ENCODE assay signal across 1 cellular context in the genomic region with DNA sequence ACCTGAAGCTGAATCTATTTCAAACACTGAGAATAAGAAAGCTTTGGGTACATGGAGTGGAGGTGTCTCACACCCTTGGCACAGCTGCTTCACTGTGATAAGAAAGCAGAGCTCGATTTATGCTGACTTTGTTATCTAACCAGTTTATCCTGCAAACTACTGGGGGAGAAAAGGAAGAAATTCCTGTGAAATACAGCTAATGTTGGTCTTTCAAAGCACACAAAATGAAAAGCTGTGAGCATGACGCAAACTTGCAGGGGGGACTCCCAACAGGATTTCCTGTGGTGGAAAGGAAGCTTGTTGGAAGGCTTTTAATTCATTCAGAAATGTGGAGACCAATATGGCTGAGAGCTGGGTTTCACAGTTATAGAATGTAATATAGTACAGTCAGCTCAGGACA.
TF ChIP-seq lines count a peak whose summit lies in the region.

No MANE protein-coding gene starts in this region.

TF ChIP-seq in K562, 482 proteins besides CTCF, POLR2A, EP300 and RAD21 (continued from another document):
- TF ChIP-seq TAL1 (IDR thresholded peaks at IDR 0.05) (peak; percentile 47; the same call in 1 of the 2 replicates), ESRRB (CRISPR knock-in tag; IDR thresholded peaks at IDR 0.05; ENCODE audit: borderline replicate concordance) (no peak), ADNP (tag; IDR thresholded peaks at IDR 0.05) (no peak), ZNF699 (CRISPR knock-in tag; IDR thresholded peaks at IDR 0.05; ENCODE audit: insufficient replicate concordance) (no peak), ZNF586 (CRISPR knock-in tag; conservative IDR thresholded peaks at IDR 0.05) (no peak), SMARCA4 (IDR thresholded peaks at IDR 0.05) (0 out of 2 replicates have a peak, but pooled peaks have one; percentile 15), TRIM24 (IDR thresholded peaks at IDR 0.05) (no peak)
